ENCODE assay signal across 37 cellular contexts in the genomic region with DNA sequence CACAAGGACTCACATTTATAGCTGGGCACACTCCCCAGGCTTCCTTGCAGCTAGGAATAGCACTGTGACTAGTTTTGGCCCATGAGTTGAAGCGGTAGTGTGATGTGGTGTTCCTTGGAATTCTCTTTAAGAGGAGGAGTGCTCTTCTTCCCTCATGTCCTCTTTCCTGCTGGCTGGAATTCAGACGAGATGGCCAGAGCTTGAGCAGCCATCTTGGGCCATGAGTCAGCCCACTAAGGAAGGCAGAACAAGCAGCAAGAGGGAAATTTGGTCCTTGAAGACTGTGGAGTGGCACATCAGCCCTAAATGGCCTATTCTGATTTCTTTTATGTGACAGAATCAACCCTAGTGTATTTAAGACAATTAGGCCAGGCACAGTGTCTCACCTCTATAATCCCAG. TPM values are rescaled to one million over a fixed set of nuclear protein-coding genes. Genes with fewer than 3 reads are reported as not detected.
"Had no signal": no experiment of that assay in that cellular context is flagged by ENCODE, and none has a peak within 500 bp of the region (broad histone marks: within the 10 kb centered on the region; RNA-seq: fewer than 3 reads in every experiment).

No MANE protein-coding gene starts in this region.

- H3K4me3 ChIP-seq: ascending aorta, cardiac muscle cell had no signal

- H3K36me3 ChIP-seq: cardiac muscle cell had no signal

- FAIRE-seq: RCC 7860 had no signal

- ATAC-seq: activated CD4-positive, alpha-beta T cell treated with anti-CD3 and anti-CD28 coated beads for 36 hours; activated CD4-positive, CD25-positive, alpha-beta regulatory T cell treated with anti-CD3 and anti-CD28 coated beads, Interleukin-2, amount 50 U/mL, for 24 hours; activated CD8-positive, alpha-beta T cell treated with anti-CD3 and anti-CD28 coated beads, Interleukin-2, amount 10 ng/mL, durations not matched to agents 7 days and 5 days; PC-3; Right ventricle myocardium inferior had no signal

- H3K27ac ChIP-seq: ascending aorta, cardiac muscle cell, RWPE1 had no signal

- DNase-seq: activated CD4-positive, alpha-beta T cell treated with anti-CD3 and anti-CD28 coated beads for 36 hours; activated CD4-positive, alpha-beta T cell treated with anti-CD3 and anti-CD28 coated beads, Interleukin-2, amount 10 ng/mL, durations not matched to agents 7 days and 5 days; activated CD4-positive, alpha-beta T cell treated with anti-CD3 and anti-CD28 coated beads, Interleukin-2, amount 50 U/mL, for 48 hours; activated CD8-positive, alpha-beta T cell treated with anti-CD3 and anti-CD28 coated beads, Interleukin-2, amount 10 ng/mL, durations not matched to agents 7 days and 5 days; activated gamma-delta T cell; activated naive CD4-positive, alpha-beta T cell treated with Interleukin-2 at 50 U/mL for 16 hours; activated naive CD8-positive, alpha-beta T cell treated with anti-CD3 and anti-CD28 coated beads, Interleukin-2, amount 10 ng/mL, durations not matched to agents 7 days and 5 days; activated T-cell treated with anti-CD3 and anti-CD28 coated beads, Interleukin-2, amount 50 U/mL, for 24 hours; amygdala; Karpas-422; KBM-7; NCI-H1048; NCI-H1105 treated with DMSO at 0.1 percent for 48 hours; NCI-H1436; NCI-H1694; NCI-H1930; NCI-H2081 treated with DMSO at 0.1 percent for 48 hours; NCI-H226; NCI-H526; NCI-H748 treated with DMSO at 0.1 percent for 48 hours; NK-92 treated with Interleukin-12 subunit alpha and Interleukin-12 subunit beta, amount 100 ng/mL, for 24 hours; PC-3; SIG-M5; SW 1271; T-helper 1 cell; T1000 had no signal

- H3K27me3 ChIP-seq: ascending aorta, cardiac muscle cell had no signal

- H3K4me1 ChIP-seq: ascending aorta had no signal

- H3K9me3 ChIP-seq: ascending aorta had no signal

RNA-seq across cellular contexts. Expression of gene HTR6, which starts 20.0 kb away (rescaled TPM):
- total RNA-seq: activated CD8-positive, alpha-beta T cell treated with anti-CD3 and anti-CD28 coated beads, Interleukin-2, amount 10 ng/mL, durations not matched to agents 7 days and 5 days; activated T-helper 2 cell treated with anti-CD3 and anti-CD28 coated beads, Interferon-gamma antibody, Interleukin-2, Interleukin-4, amounts not matched to agents 10 μg/mL and 5 μg/mL and 100 μg/mL, durations not matched to agents 14 hours and 24 hours and 36 hours; ascending aorta; cardiac muscle cell; MCF 10A; NCI-H460; PC-3; Right ventricle myocardium inferior; T-helper 2 cell treated with Interferon-gamma antibody and Interleukin-4, amounts not matched to agents 100 ng/mL and 5 ng/mL, for 36 hours had no signal
- polyA plus RNA-seq: adipose tissue, cardiac muscle cell had no signal
